1 cellular context compared by ENCODE assay signal in genomic region chr6:37210313-37210898, GRCh38.
TF ChIP-seq lines count a peak whose summit lies in the region.

No MANE protein-coding gene starts in this region.

TF ChIP-seq in K562, 482 proteins besides CTCF, POLR2A, EP300 and RAD21 (continued from another document):
- TF ChIP-seq ZNF407 (IDR thresholded peaks at IDR 0.05; ENCODE audit: low read depth) (no peak), NFATC3 (IDR thresholded peaks at IDR 0.05) (peak; percentile 70; the same call in 1 of the 2 replicates), HDAC2 (IDR thresholded peaks at IDR 0.05) (0 out of 2 replicates have a peak, but pooled peaks have one; percentile 24)
